Comparison of ENCODE assay signal across 1 cellular context in the genomic region with DNA sequence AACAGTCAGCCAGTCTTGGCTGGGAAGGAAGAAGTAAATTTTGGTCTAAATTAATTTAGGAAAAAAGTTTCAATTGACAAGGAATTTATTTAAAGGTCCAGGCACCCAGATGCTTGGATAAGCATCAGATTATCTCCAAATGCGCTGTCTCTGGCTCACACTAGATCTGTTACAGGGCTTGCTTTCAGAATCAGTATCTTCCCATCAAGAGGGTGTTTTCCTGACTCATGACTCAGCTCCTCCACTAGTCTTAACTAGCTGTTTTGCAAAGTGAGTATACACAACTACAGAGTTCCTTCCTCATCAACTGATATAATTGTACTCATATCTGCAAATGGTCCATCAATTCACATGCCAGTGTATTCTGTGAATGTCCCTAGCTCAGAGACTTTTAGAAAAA.
TF ChIP-seq lines count a peak whose summit lies in the region.

No MANE protein-coding gene starts in this region.

TF ChIP-seq in H1, 55 proteins besides CTCF, POLR2A, EP300 and RAD21 (continued from another document):
- TF ChIP-seq HDAC2 (IDR thresholded peaks at IDR 0.05; ENCODE audit: borderline replicate concordance in 1 of 2, low read depth in 2 of 2, low read length in 2 of 2) = no peak
- no peak for TF ChIP-seq SP2 (IDR thresholded peaks at IDR 0.05; ENCODE audit: low read length)
- TF ChIP-seq POU5F1 (IDR thresholded peaks at IDR 0.05; ENCODE audit: low read depth, low read length) = no peak
- no peak for TF ChIP-seq CEBPB (IDR thresholded peaks at IDR 0.05; ENCODE audit: low read depth, low read length)
